8 cellular contexts compared by ENCODE assay signal in the genomic region with DNA sequence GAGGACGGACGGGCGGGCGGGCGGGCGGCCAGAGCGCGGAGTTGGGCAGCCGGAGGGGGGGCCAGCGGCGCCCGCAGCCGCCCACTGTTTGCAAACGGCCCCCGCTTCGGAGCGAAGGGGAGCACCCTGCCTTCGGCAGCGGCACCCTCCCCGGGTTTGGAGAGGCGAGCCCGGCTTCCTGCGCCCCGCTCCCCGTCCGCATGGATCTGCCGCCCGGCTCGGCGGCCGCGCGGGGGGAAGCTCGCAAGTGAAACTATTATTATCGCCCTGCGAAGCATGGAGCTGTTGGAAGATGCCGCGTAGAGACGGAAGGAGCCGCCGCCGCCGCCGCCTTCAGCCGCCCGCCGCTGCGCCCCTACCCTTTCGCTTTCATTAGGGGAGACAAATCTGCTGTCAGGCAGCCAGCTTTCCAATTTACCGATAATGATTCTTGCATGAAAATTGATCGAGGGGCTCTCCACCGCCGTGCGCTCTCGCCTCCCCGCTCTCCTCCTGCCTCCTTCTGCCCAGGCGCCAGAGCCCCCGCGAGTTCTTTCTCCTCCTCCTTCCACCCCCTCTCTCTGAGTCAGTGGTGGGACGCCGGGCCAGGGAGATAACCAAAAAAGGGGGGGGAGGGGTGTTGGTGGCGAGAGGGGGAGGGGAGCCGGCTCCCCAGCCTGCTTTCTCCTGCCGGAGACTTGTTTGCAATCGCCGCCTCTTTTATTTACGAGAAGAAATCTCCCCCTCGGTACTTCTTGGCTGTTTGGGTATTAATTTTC. TPM values are rescaled to one million over a fixed set of nuclear protein-coding genes. Genes with fewer than 3 reads are reported as not detected.
DNase-seq lines count a peak whose midpoint lies in the region; TF ChIP-seq lines count a peak whose summit lies in the region.

No MANE protein-coding gene starts in this region.

- no peaks in the 10 kb centered on the region for H3K27me3 ChIP-seq in neuron (ENCODE audit: insufficient read depth, low read length)

- peak overlapping the region; percentile 81 for H3K27ac Mint-ChIP-seq in type B pancreatic cell

- H3K4me3 ChIP-seq in fibroblast of mammary gland (ENCODE audit: control insufficient read depth, low read depth, low read length), result peak overlapping the region; percentile 70
- H3K4me3 ChIP-seq in neuron (ENCODE audit: low read length), result peak overlapping the region; percentile 57

- peaks cover 50% of the 10 kb centered on the region for H3K4me1 ChIP-seq in neuron (ENCODE audit: insufficient read depth, low read length)

- H3K4me1 Mint-ChIP-seq in type B pancreatic cell (ENCODE audit: unreplicated experiment), result peaks cover 38% of the 10 kb centered on the region

- no peaks in the 10 kb centered on the region for H3K9me3 Mint-ChIP-seq in type B pancreatic cell

- no peaks in the 10 kb centered on the region for H3K9me3 ChIP-seq in neuron (ENCODE audit: low read length)

- no peaks in the 10 kb centered on the region for H3K36me3 ChIP-seq in neuron (ENCODE audit: insufficient read depth, low read length)

- no peaks in the 10 kb centered on the region for H3K27me3 Mint-ChIP-seq in type B pancreatic cell

- peak overlapping the region; percentile 98 for H3K4me3 Mint-ChIP-seq in type B pancreatic cell

- no peak overlapping the region for H2AFZ ChIP-seq in neuron (ENCODE audit: low read depth, low read length)

- DNase-seq in NCI-H2227 (lab: John Stamatoyannopoulos, UW; ENCODE audit: unreplicated experiment), result peak; percentile 31
- no peak for DNase-seq in NCI-H2227 treated with DMSO at 0.1 percent for 48 hours (lab: John Stamatoyannopoulos, UW)
- peak; percentile 90 for DNase-seq in OCI-M1 (lab: John Stamatoyannopoulos, UW)
- DNase-seq in activated T-helper 1 cell treated with anti-CD3 and anti-CD28 coated beads, Interleukin-2, amount 50 U/mL, for 16 hours (ENCODE audit: low read depth in 1 of 2, low spot score in 1 of 2), result peak; percentile 27 to 38
- DNase-seq in fibroblast of mammary gland (ENCODE audit: low read depth), result peak; percentile 70
- no peak for DNase-seq in type B pancreatic cell (ENCODE audit: extremely low spot score, unreplicated experiment)
- DNase-seq in NCI-H524 (lab: John Stamatoyannopoulos, UW), result no peak

- no peaks in the 10 kb centered on the region for H3K36me3 Mint-ChIP-seq in type B pancreatic cell

- TF ChIP-seq CTCF in fibroblast of mammary gland (conservative IDR thresholded peaks at IDR 0.05; ENCODE audit: control insufficient read depth, insufficient read depth, low read depth, low read length), result no peak
- no peak for TF ChIP-seq CTCF in type B pancreatic cell (conservative IDR thresholded peaks at IDR 0.05)

RNA-seq across cellular contexts. Expression of gene GSE1, which starts 58.2 kb away (rescaled TPM):
- total RNA-seq in type B pancreatic cell (ENCODE audit: low replicate concordance), result 101 and 112 TPM in 2 replicates

Comparison
In these comparisons a context has a peak if more than half of its experiments do, and no peak if none do; other contexts are left out.
1. DNase-seq: peak in NCI-H2227 (single experiment), OCI-M1 (single experiment), activated T-helper 1 cell treated with anti-CD3 and anti-CD28 coated beads, Interleukin-2, amount 50 U/mL, for 16 hours (2 of 2) and fibroblast of mammary gland (single experiment); none in NCI-H2227 treated with DMSO at 0.1 percent for 48 hours (single experiment), type B pancreatic cell (single experiment) and NCI-H524 (0 of 2).